Comparison of ENCODE assay signal across 2 cellular contexts in genomic region chr11:111589114-111589513, GRCh38.
A peak's percentile ranks its signal among the peaks of the same experiment; 100 is the strongest.
TF ChIP-seq lines count a peak whose summit lies in the region.

No MANE protein-coding gene starts in this region.

TF ChIP-seq in HepG2, 621 proteins besides CTCF, POLR2A, EP300 and RAD21:
- TF ChIP-seq ZNF879 (CRISPR knock-in tag; IDR thresholded peaks at IDR 0.05) (no peak), CSRNP1 (CRISPR knock-in tag; IDR thresholded peaks at IDR 0.05) (no peak), ZNF362 (CRISPR knock-in tag; IDR thresholded peaks at IDR 0.05; ENCODE audit: borderline replicate concordance) (no peak)

TF ChIP-seq in SK-N-SH treated with all-trans-retinoic acid at 6 μM for 48 hours, 23 proteins besides CTCF, POLR2A, EP300 and RAD21:
- TF ChIP-seq GLIS3 (CRISPR knock-in tag; IDR thresholded peaks at IDR 0.05) = no peak
- peak; percentile 87; the same call in 1 of the 2 replicates for TF ChIP-seq TCF4 (CRISPR knock-in tag; IDR thresholded peaks at IDR 0.05; ENCODE audit: borderline replicate concordance)
